Comparison of ENCODE assay signal across 1 cellular context in the genomic region with DNA sequence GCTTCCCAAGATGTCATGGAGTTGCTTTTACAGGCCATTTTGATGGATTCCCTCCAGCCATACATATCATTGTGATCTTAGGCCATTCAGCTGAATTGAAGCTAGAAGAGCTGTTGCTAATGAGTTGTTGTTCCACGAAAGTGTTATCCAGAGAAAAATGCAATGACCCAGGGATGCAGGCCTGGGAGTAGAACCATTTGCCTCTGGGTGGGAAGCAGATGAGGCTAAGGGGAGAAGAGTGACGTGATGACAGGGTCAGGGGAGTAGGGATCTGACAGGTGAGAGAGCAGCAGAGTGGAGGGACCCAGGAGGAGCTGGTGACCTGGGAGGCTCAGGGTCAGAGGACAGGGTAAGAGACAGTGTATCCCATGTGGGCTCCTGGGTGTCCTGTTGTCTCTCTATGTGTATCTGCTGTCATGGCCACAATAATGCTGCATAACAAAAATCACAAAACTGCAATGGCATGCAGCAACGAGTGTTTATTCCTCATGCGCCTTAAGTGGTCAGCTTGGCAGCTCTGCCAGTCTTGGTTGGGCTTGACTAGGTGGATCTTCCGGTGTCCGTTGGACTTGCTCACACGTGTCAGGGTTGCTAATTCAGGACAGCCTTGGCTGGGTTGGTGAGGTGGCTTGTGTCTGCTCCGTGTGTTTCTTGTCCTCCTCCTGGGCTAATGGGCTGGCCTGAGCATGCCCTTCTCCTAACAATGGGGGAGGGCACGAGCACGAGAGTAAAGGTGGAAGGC.
TF ChIP-seq lines count a peak whose summit lies in the region.

No MANE protein-coding gene starts in this region.

TF ChIP-seq in IMR-90, 13 proteins besides CTCF, POLR2A, EP300 and RAD21:
- TF ChIP-seq RCOR1 (IDR thresholded peaks at IDR 0.05; ENCODE audit: insufficient replicate concordance, low read length) (no peak), CHD1 (IDR thresholded peaks at IDR 0.05; ENCODE audit: low read depth, low read length) (no peak)
